ENCODE assay signal across 1 cellular context in genomic region chr3:121985841-121986240, GRCh38.
TF ChIP-seq lines count a peak whose summit lies in the region.

No MANE protein-coding gene starts in this region.

TF ChIP-seq in GM12878, 131 proteins besides CTCF, POLR2A, EP300 and RAD21 (continued from another document):
- TF ChIP-seq HSF1 (IDR thresholded peaks at IDR 0.05; ENCODE audit: low read depth, low read length) (no peak), BMI1 (IDR thresholded peaks at IDR 0.05; ENCODE audit: borderline replicate concordance) (no peak)
